In the genomic region with DNA sequence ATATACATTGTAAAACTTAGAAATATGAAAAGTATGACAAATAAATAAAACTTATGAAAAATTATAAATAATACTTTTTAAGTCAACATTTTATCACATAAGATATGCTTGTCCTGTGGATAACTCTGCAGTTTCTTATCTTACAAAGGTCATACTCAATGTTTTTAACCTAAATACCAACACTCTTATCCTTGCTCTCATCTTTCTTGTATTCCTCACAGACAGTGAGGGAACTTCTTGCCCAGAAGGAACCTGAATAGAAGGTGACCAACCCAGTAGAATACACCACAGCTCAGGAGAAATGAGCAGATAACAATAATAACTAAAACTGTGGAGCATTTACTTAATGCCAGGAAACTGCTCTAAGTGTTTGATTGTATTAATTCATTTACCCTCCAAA, we compare ENCODE assay signal across 3 cellular contexts.
TF ChIP-seq lines count a peak whose summit lies in the region.

No MANE protein-coding gene starts in this region.

TF ChIP-seq in SK-N-SH, 30 proteins besides CTCF, POLR2A, EP300 and RAD21 (continued from another document):
- TF ChIP-seq, protein P1, sequence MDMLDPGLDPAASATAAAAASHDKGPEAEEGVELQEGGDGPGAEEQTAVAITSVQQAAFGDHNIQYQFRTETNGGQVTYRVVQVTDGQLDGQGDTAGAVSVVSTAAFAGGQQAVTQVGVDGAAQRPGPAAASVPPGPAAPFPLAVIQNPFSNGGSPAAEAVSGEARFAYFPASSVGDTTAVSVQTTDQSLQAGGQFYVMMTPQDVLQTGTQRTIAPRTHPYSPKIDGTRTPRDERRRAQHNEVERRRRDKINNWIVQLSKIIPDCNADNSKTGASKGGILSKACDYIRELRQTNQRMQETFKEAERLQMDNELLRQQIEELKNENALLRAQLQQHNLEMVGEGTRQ (IDR thresholded peaks at IDR 0.05; ENCODE audit: borderline replicate concordance, low read depth, low read length) = no peak
- TF ChIP-seq GABPA (IDR thresholded peaks at IDR 0.05; ENCODE audit: low read depth) (no peak), RCOR1 (IDR thresholded peaks at IDR 0.05; ENCODE audit: low read length) (no peak), YY1 (IDR thresholded peaks at IDR 0.05; ENCODE audit: low read depth) (no peak), NFIC (IDR thresholded peaks at IDR 0.05; ENCODE audit: borderline replicate concordance) (no peak)
- TF ChIP-seq, protein P2, sequence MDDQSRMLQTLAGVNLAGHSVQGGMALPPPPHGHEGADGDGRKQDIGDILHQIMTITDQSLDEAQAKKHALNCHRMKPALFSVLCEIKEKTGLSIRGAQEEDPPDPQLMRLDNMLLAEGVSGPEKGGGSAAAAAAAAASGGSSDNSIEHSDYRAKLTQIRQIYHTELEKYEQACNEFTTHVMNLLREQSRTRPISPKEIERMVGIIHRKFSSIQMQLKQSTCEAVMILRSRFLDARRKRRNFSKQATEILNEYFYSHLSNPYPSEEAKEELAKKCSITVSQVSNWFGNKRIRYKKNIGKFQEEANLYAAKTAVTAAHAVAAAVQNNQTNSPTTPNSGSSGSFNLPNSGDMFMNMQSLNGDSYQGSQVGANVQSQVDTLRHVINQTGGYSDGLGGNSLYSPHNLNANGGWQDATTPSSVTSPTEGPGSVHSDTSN (IDR thresholded peaks at IDR 0.05) = no peak

TF ChIP-seq in SK-N-SH treated with all-trans-retinoic acid at 6 μM for 48 hours, 23 proteins besides CTCF, POLR2A, EP300 and RAD21 (continued from another document):
- no peak for TF ChIP-seq ZC3H10 (CRISPR knock-in tag; IDR thresholded peaks at IDR 0.05)
- no peak for TF ChIP-seq ZFP30 (CRISPR knock-in tag; IDR thresholded peaks at IDR 0.05)

TF ChIP-seq in K562, 482 proteins besides CTCF, POLR2A, EP300 and RAD21:
- TF ChIP-seq, protein P3, sequence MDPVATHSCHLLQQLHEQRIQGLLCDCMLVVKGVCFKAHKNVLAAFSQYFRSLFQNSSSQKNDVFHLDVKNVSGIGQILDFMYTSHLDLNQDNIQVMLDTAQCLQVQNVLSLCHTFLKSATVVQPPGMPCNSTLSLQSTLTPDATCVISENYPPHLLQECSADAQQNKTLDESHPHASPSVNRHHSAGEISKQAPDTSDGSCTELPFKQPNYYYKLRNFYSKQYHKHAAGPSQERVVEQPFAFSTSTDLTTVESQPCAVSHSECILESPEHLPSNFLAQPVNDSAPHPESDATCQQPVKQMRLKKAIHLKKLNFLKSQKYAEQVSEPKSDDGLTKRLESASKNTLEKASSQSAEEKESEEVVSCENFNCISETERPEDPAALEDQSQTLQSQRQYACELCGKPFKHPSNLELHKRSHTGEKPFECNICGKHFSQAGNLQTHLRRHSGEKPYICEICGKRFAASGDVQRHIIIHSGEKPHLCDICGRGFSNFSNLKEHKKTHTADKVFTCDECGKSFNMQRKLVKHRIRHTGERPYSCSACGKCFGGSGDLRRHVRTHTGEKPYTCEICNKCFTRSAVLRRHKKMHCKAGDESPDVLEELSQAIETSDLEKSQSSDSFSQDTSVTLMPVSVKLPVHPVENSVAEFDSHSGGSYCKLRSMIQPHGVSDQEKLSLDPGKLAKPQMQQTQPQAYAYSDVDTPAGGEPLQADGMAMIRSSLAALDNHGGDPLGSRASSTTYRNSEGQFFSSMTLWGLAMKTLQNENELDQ (CRISPR knock-in tag; IDR thresholded peaks at IDR 0.05; ENCODE audit: borderline replicate concordance) = no peak
- TF ChIP-seq, protein P4, sequence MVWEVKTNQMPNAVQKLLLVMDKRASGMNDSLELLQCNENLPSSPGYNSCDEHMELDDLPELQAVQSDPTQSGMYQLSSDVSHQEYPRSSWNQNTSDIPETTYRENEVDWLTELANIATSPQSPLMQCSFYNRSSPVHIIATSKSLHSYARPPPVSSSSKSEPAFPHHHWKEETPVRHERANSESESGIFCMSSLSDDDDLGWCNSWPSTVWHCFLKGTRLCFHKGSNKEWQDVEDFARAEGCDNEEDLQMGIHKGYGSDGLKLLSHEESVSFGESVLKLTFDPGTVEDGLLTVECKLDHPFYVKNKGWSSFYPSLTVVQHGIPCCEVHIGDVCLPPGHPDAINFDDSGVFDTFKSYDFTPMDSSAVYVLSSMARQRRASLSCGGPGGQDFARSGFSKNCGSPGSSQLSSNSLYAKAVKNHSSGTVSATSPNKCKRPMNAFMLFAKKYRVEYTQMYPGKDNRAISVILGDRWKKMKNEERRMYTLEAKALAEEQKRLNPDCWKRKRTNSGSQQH (CRISPR knock-in tag; IDR thresholded peaks at IDR 0.05) = no peak
- TF ChIP-seq GTF2E2 (tag; IDR thresholded peaks at IDR 0.05) = no peak
- TF ChIP-seq, protein P5, sequence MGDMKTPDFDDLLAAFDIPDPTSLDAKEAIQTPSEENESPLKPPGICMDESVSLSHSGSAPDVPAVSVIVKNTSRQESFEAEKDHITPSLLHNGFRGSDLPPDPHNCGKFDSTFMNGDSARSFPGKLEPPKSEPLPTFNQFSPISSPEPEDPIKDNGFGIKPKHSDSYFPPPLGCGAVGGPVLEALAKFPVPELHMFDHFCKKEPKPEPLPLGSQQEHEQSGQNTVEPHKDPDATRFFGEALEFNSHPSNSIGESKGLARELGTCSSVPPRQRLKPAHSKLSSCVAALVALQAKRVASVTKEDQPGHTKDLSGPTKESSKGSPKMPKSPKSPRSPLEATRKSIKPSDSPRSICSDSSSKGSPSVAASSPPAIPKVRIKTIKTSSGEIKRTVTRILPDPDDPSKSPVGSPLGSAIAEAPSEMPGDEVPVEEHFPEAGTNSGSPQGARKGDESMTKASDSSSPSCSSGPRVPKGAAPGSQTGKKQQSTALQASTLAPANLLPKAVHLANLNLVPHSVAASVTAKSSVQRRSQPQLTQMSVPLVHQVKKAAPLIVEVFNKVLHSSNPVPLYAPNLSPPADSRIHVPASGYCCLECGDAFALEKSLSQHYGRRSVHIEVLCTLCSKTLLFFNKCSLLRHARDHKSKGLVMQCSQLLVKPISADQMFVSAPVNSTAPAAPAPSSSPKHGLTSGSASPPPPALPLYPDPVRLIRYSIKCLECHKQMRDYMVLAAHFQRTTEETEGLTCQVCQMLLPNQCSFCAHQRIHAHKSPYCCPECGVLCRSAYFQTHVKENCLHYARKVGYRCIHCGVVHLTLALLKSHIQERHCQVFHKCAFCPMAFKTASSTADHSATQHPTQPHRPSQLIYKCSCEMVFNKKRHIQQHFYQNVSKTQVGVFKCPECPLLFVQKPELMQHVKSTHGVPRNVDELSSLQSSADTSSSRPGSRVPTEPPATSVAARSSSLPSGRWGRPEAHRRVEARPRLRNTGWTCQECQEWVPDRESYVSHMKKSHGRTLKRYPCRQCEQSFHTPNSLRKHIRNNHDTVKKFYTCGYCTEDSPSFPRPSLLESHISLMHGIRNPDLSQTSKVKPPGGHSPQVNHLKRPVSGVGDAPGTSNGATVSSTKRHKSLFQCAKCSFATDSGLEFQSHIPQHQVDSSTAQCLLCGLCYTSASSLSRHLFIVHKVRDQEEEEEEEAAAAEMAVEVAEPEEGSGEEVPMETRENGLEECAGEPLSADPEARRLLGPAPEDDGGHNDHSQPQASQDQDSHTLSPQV (IDR thresholded peaks at IDR 0.05) = no peak
- TF ChIP-seq ATF1 (CRISPR knock-in tag; IDR thresholded peaks at IDR 0.05) = no peak
- TF ChIP-seq ATF1 (tag; IDR thresholded peaks at IDR 0.05) = no peak
- no peak for TF ChIP-seq ZNF76 (CRISPR knock-in tag; IDR thresholded peaks at IDR 0.05; ENCODE audit: borderline replicate concordance)
- TF ChIP-seq ZNF133 (CRISPR knock-in tag; IDR thresholded peaks at IDR 0.05) = no peak
- no peak for TF ChIP-seq RBM34 (IDR thresholded peaks at IDR 0.05; ENCODE audit: borderline replicate concordance, insufficient read depth, low read length)
- no peak for TF ChIP-seq XRCC3 (IDR thresholded peaks at IDR 0.05)
- TF ChIP-seq, protein P6, sequence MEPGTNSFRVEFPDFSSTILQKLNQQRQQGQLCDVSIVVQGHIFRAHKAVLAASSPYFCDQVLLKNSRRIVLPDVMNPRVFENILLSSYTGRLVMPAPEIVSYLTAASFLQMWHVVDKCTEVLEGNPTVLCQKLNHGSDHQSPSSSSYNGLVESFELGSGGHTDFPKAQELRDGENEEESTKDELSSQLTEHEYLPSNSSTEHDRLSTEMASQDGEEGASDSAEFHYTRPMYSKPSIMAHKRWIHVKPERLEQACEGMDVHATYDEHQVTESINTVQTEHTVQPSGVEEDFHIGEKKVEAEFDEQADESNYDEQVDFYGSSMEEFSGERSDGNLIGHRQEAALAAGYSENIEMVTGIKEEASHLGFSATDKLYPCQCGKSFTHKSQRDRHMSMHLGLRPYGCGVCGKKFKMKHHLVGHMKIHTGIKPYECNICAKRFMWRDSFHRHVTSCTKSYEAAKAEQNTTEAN (CRISPR knock-in tag; IDR thresholded peaks at IDR 0.05) = no peak
- TF ChIP-seq ZNF551 (CRISPR knock-in tag; IDR thresholded peaks at IDR 0.05) = no peak
- no peak for TF ChIP-seq KHSRP (IDR thresholded peaks at IDR 0.05)
- TF ChIP-seq, protein P7, sequence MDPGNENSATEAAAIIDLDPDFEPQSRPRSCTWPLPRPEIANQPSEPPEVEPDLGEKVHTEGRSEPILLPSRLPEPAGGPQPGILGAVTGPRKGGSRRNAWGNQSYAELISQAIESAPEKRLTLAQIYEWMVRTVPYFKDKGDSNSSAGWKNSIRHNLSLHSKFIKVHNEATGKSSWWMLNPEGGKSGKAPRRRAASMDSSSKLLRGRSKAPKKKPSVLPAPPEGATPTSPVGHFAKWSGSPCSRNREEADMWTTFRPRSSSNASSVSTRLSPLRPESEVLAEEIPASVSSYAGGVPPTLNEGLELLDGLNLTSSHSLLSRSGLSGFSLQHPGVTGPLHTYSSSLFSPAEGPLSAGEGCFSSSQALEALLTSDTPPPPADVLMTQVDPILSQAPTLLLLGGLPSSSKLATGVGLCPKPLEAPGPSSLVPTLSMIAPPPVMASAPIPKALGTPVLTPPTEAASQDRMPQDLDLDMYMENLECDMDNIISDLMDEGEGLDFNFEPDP (CRISPR knock-in tag; IDR thresholded peaks at IDR 0.05) = no peak
- TF ChIP-seq ARID1B (IDR thresholded peaks at IDR 0.05) = 0 out of 2 replicates have a peak, but pooled peaks have one; percentile 39
- TF ChIP-seq SNRNP70 (optimal IDR thresholded peaks at IDR 0.05; ENCODE audit: low read depth, low read length) = no peak
- TF ChIP-seq ZNF586 (CRISPR knock-in tag; conservative IDR thresholded peaks at IDR 0.05) = no peak
- TF ChIP-seq CBFA2T3 (IDR thresholded peaks at IDR 0.05) = peak; percentile 33; the same call in 1 of the 2 replicates
- no peak for TF ChIP-seq FOXK1 (CRISPR knock-in tag; IDR thresholded peaks at IDR 0.05; ENCODE audit: borderline replicate concordance)
- 0 out of 2 replicates have a peak, but pooled peaks have one; percentile 55 for TF ChIP-seq TEAD4 (IDR thresholded peaks at IDR 0.05; ENCODE audit: low read length)
- TF ChIP-seq TEAD4 (CRISPR knock-in tag; IDR thresholded peaks at IDR 0.05; ENCODE audit: borderline replicate concordance) = no peak
- TF ChIP-seq ILF3 (IDR thresholded peaks at IDR 0.05; ENCODE audit: borderline replicate concordance) = no peak
